Comparison of ENCODE assay signal across 9 cellular contexts in the genomic region with DNA sequence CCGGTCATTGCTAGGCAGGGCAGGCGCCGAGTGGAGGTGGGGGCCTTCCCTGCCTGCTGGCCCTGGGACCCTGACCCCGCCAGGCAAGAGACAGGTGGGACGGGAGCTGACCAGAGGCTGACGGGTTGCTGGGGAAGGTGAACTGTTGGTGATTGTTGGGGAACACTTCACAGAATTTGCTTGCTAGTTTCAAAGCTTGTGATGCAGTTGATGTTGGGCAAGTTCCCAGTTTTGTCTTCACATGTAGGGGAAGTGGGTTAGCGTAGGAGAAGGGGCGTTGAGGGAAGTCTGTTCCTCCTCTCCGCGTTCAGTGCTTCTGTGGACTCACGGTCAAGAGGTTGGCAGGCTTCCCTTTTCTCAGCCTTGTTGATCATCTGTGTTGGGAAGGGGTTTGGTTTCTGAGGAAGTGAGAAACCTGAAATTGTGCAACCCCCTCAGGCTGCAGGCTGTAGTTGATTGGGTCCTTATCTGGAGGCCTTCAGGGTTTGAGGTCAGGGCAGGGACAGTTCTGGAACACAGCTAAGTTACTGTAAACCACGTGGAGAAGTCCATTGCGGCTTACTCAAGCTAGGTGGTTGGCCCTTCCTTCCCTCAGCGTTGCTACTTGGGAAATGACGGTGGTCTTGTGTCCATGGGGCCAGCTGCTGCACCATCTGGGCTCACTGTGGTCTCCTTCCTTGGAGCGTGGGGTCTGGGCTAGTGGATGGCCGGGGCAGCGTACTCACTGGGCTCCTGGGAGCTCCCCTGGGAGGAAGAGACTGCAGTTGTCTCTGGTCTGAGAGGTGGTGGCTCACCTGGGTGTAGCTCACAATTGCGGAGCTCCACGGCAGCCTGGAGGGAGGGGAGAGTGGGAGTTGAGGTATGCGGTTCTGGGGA. TPM values are rescaled to one million over a fixed set of nuclear protein-coding genes. Genes with fewer than 3 reads are reported as not detected.
DNase-seq lines count a peak whose midpoint lies in the region; ATAC-seq, FAIRE-seq and TF ChIP-seq lines count a peak whose summit lies in the region.
"Had no signal": no experiment of that assay in that cellular context is flagged by ENCODE, and none has a peak within 500 bp of the region (broad histone marks: within the 10 kb centered on the region; RNA-seq: fewer than 3 reads in every experiment).

No MANE protein-coding gene starts in this region.

- no peaks in the 10 kb centered on the region for H3K27me3 ChIP-seq in PC-9 (ENCODE audit: insufficient read depth, low read depth)
- H3K27me3 ChIP-seq in astrocyte (ENCODE audit: insufficient read depth, low read length) = no peaks in the 10 kb centered on the region
- H3K27me3 ChIP-seq: thyroid gland had no signal

- peak overlapping the region; percentile 17 for H3K27ac Mint-ChIP-seq in astrocyte (ENCODE audit: unreplicated experiment)

- peaks cover 19% of the 10 kb centered on the region for H3K36me3 Mint-ChIP-seq in astrocyte (ENCODE audit: low read depth, unreplicated experiment)

- CTCF ChIA-PET in PC-9 (lab: Charles Lee) = no interaction called here

- peak; percentile 44 for ATAC-seq in HG02610 (IDR thresholded peaks at IDR 0.05; ENCODE audit: unreplicated experiment)

- in situ Hi-C loops in G401 (cut with HindIII; ENCODE audit: low sequenced_read_pairs) = loop anchor here (10.0 kb wide), 1 partner anchor 77 kb away; the partner anchor contains the start of gene LILRB2

- H3K4me3 ChIP-seq in PC-9 (no peak overlapping the region), astrocyte (ENCODE audit: insufficient read depth, low read depth, low read length) (no peak overlapping the region)
- H3K4me3 ChIP-seq: thyroid gland had no signal

- H4K20me1 ChIP-seq in PC-9 (ENCODE audit: insufficient read depth) (peaks cover 67% of the 10 kb centered on the region), astrocyte (ENCODE audit: insufficient read depth, low read length) (peaks cover 98% of the 10 kb centered on the region)

- H3K27ac ChIP-seq in PC-9 (peak overlapping the region; percentile 60; the same call in 1 of the 2 replicates), astrocyte (ENCODE audit: low read depth, low read length) (no peak overlapping the region)

- peaks cover 75% of the 10 kb centered on the region for H3F3A ChIP-seq in PC-9 (ENCODE audit: insufficient read depth, low read depth)

- H3K4me3 Mint-ChIP-seq in astrocyte (ENCODE audit: unreplicated experiment) = peak overlapping the region; percentile 42

- FAIRE-seq in astrocyte (lab: Jason Lieb, UNC) = no peak

- H3K4me1 ChIP-seq in PC-9 (replicated peaks; ENCODE audit: insufficient read depth) (peaks cover 52% of the 10 kb centered on the region), astrocyte (ENCODE audit: insufficient read depth, low read length) (peaks cover 48% of the 10 kb centered on the region)

- H3K9ac ChIP-seq in astrocyte (ENCODE audit: low read length) = peak overlapping the region; percentile 61

- H2AFZ ChIP-seq in PC-9 (no peak overlapping the region), astrocyte (ENCODE audit: low read depth, low read length) (no peak overlapping the region)

- H3K9me3 Mint-ChIP-seq in astrocyte (ENCODE audit: unreplicated experiment) = no peaks in the 10 kb centered on the region

- H3K4me1 Mint-ChIP-seq in astrocyte (ENCODE audit: low read depth, unreplicated experiment) = peaks cover 41% of the 10 kb centered on the region

- peak; percentile 47 for DNase-seq in G401 (ENCODE audit: low spot score)
- DNase-seq in PC-9 = peak; percentile 29 to 68
- DNase-seq in astrocyte (ENCODE audit: low read depth) = peak; percentile 72
- DNase-seq in inferior parietal cortex (ENCODE audit: extremely low spot score) = peak; percentile 66
- peak; percentile 54 to 65 (median 59) for DNase-seq in stimulated activated CD4-positive, alpha-beta T cell treated with anti-CD3 and anti-CD28 coated beads, Interleukin-12 subunit alpha, Interleukin-12 subunit beta, amount 100 ng/mL, for 48 hours (ENCODE audit: low read depth in 2 of 3, low spot score in 1 of 3)
- no peak for DNase-seq in NCI-H2081 (lab: John Stamatoyannopoulos, UW)
- no peak for DNase-seq in middle frontal gyrus (ENCODE audit: extremely low spot score, low spot score)

- H3K9me3 ChIP-seq in PC-9 (ENCODE audit: insufficient read depth, low read depth) (no peaks in the 10 kb centered on the region), astrocyte (ENCODE audit: insufficient read depth, low read depth, low read length) (no peaks in the 10 kb centered on the region)
- H3K9me3 ChIP-seq: thyroid gland had no signal

- H3K36me3 ChIP-seq in PC-9 (ENCODE audit: low read depth) (peaks cover 40% of the 10 kb centered on the region), astrocyte (ENCODE audit: insufficient read depth, low read length) (peaks cover 37% of the 10 kb centered on the region)

- peaks cover 38% of the 10 kb centered on the region for H3K79me2 ChIP-seq in PC-9 (ENCODE audit: low read depth)
- H3K79me2 ChIP-seq in astrocyte (ENCODE audit: insufficient read depth, low read length) = peaks cover 63% of the 10 kb centered on the region

- no peaks in the 10 kb centered on the region for H3K27me3 Mint-ChIP-seq in astrocyte (ENCODE audit: low read depth, unreplicated experiment)

- H3K4me2 ChIP-seq in PC-9 = no peak overlapping the region
- H3K4me2 ChIP-seq in astrocyte (ENCODE audit: low read length) = peak overlapping the region; percentile 45

- TF ChIP-seq CTCF in PC-9 (conservative IDR thresholded peaks at IDR 0.05) (no peak), astrocyte (IDR thresholded peaks at IDR 0.05; ENCODE audit: insufficient read depth, low read depth, low read length) (no peak)

- POLR2A ChIA-PET in PC-9 (lab: Charles Lee; ENCODE audit: unreplicated experiment) = interaction anchor here (0.6 kb wide), 1 partner anchor 223 kb away, joined by 3 read pairs; no protein-coding TSS in a partner anchor

- intact Hi-C loops in PC-9 (cut with micrococcal nuclease; ENCODE audit: unreplicated experiment) = no loop called here

- BruUV-seq in PC-9 (replicated peaks; lab: Mats Ljungman, UMichigan) = no TSS peak

- H3K9me2 ChIP-seq in PC-9 (ENCODE audit: insufficient read depth) = no peaks in the 10 kb centered on the region

RNA-seq across cellular contexts. Expression of gene RPS9, which starts 7.5 kb away (rescaled TPM):
- 2,874 and 3,759 TPM in 2 replicates for total RNA-seq in G401 (2014; rRNA removed; shearing (Covaris generic))
- total RNA-seq in PC-9 (2021) (1,266 and 1,888 TPM in 2 replicates), astrocyte (685 and 779 TPM in 2 replicates)

RNA-seq across cellular contexts. Expression of gene LILRB3, which starts 14.7 kb away (rescaled TPM):
- total RNA-seq in G401 (2014; rRNA removed; shearing (Covaris generic)) = 0.74 and 0.81 TPM in 2 replicates
- not detected in 2 replicates for total RNA-seq in PC-9 (2021)
- total RNA-seq in astrocyte = not detected in 2 replicates

RNA-seq across cellular contexts. Expression of gene TSEN34, which starts 17.0 kb away (rescaled TPM):
- total RNA-seq in G401 (2014; rRNA removed; shearing (Covaris generic)) = 146 and 178 TPM in 2 replicates
- total RNA-seq in PC-9 (2021) (134 and 162 TPM in 2 replicates), astrocyte (50.1 and 52.6 TPM in 2 replicates)

RNA-seq across cellular contexts. Expression of gene MBOAT7, which starts 18.8 kb away (rescaled TPM):
- total RNA-seq in G401 (2014; rRNA removed; shearing (Covaris generic)) = 36.3 and 46.0 TPM in 2 replicates
- 488 and 494 TPM in 2 replicates for total RNA-seq in PC-9 (2021)
- total RNA-seq in astrocyte = 145 and 162 TPM in 2 replicates

RNA-seq across cellular contexts. Expression of gene LILRA6, which starts 34.4 kb away (rescaled TPM):
- total RNA-seq in G401 (2014; rRNA removed; shearing (Covaris generic)) = not detected in 2 replicates
- not detected in 2 replicates for total RNA-seq in PC-9 (2021)
- not detected in 2 replicates for total RNA-seq in astrocyte

Comparison
In these comparisons a context has a peak if more than half of its experiments do, and no peak if none do; other contexts are left out.
1. DNase-seq: peak in G401 (single experiment), PC-9 (2 of 2), astrocyte (single experiment), inferior parietal cortex (single experiment) and stimulated activated CD4-positive, alpha-beta T cell treated with anti-CD3 and anti-CD28 coated beads, Interleukin-12 subunit alpha, Interleukin-12 subunit beta, amount 100 ng/mL, for 48 hours (3 of 3); none in NCI-H2081 (0 of 2) and middle frontal gyrus (single experiment).